In genomic region chr2:84173041-84173440, GRCh38 we compare ENCODE assay signal across 4 cellular contexts.
TF ChIP-seq lines count a peak whose summit lies in the region.

No MANE protein-coding gene starts in this region.

TF ChIP-seq in HepG2, 621 proteins besides CTCF, POLR2A, EP300 and RAD21:
- TF ChIP-seq CREB1 (IDR thresholded peaks at IDR 0.05) (peak; percentile 97), CREB1 (CRISPR knock-in tag; IDR thresholded peaks at IDR 0.05) (no peak), ATF7 (IDR thresholded peaks at IDR 0.05) (peak; percentile 99), ATF7 (CRISPR knock-in tag; IDR thresholded peaks at IDR 0.05) (no peak), ZNF431 (CRISPR knock-in tag; IDR thresholded peaks at IDR 0.05; ENCODE audit: borderline replicate concordance, low read depth) (no peak)

TF ChIP-seq in HEK293, 187 proteins besides CTCF, POLR2A, EP300 and RAD21:
- 0 out of 2 replicates have a peak, but pooled peaks have one; percentile 31 for TF ChIP-seq ATF2 (tag by site-specific recombination; IDR thresholded peaks at IDR 0.05; ENCODE audit: low read depth)
- no peak for TF ChIP-seq ZNF596 (tag by site-specific recombination; IDR thresholded peaks at IDR 0.05)

TF ChIP-seq in GM12878, 131 proteins besides CTCF, POLR2A, EP300 and RAD21:
- TF ChIP-seq ATF7 (IDR thresholded peaks at IDR 0.05; ENCODE audit: low read depth) (peak; percentile 52; the same call in 1 of the 2 replicates), E2F8 (IDR thresholded peaks at IDR 0.05; ENCODE audit: low read depth, partially characterized antibody) (no peak)

TF ChIP-seq in K562, 482 proteins besides CTCF, POLR2A, EP300 and RAD21:
- TF ChIP-seq TOE1 (IDR thresholded peaks at IDR 0.05; ENCODE audit: borderline replicate concordance), result no peak
- TF ChIP-seq TOE1 (CRISPR knock-in tag; IDR thresholded peaks at IDR 0.05; ENCODE audit: borderline replicate concordance, low read depth), result no peak
- peak; percentile 64; the same call in 1 of the 2 replicates for TF ChIP-seq ATF3 (IDR thresholded peaks at IDR 0.05)
- no peak for TF ChIP-seq ATF3 (CRISPR knock-in tag; conservative IDR thresholded peaks at IDR 0.05)
- TF ChIP-seq PTTG1 (tag; IDR thresholded peaks at IDR 0.05; ENCODE audit: low read depth), result no peak
- 0 out of 2 replicates have a peak, but pooled peaks have one; percentile 35 for TF ChIP-seq ATF7 (IDR thresholded peaks at IDR 0.05)
